ENCODE assay signal across 1 cellular context in the genomic region with DNA sequence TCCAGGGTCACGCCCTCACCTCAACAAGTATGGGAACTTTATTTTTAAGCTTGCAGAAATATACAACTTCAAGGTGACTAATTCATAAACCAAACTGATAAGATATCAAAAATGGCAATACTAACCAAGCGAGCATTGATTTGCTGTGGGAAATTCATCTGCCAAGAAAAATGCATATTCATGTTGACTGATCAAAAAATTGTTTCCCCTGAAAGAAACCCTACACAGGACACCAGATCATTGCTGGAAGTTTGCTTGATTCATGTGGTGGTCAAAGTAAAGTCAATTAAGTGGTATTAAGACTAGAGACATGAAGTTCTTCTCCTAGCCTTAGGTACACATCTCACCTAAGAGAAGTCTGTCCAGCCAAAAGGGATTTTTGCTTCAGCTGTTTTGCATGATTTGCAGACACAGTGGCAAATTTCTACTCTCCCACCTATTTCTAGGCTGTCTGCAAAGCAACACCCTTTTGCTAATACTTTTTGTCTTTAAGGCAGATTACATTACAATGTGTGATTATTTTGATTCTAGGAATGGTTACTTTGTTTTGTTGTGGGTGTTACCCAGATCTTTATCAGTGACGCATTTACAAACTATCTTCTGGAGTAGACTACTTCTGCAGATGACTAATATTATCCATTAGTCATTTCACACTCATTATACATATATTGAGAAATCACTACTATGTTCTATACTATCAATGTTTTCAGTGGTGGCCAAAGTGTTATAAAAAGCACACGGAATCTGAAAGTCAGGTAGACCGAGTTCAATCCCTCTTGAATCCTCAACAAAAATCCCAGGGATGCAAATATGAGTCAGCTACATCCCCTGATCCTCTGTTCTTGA.
TF ChIP-seq lines count a peak whose summit lies in the region.

No MANE protein-coding gene starts in this region.

TF ChIP-seq in GM12878, 131 proteins besides CTCF, POLR2A, EP300 and RAD21 (continued from another document and continues in another):
- TF ChIP-seq NFYA (IDR thresholded peaks at IDR 0.05; ENCODE audit: borderline replicate concordance, low read depth, low read length), result no peak
- TF ChIP-seq TCF12 (IDR thresholded peaks at IDR 0.05; ENCODE audit: low read depth, low read length), result no peak
- no peak for TF ChIP-seq SPI1 (IDR thresholded peaks at IDR 0.05; ENCODE audit: borderline replicate concordance, insufficient read depth, low read depth, low read length)
- TF ChIP-seq, protein P1, sequence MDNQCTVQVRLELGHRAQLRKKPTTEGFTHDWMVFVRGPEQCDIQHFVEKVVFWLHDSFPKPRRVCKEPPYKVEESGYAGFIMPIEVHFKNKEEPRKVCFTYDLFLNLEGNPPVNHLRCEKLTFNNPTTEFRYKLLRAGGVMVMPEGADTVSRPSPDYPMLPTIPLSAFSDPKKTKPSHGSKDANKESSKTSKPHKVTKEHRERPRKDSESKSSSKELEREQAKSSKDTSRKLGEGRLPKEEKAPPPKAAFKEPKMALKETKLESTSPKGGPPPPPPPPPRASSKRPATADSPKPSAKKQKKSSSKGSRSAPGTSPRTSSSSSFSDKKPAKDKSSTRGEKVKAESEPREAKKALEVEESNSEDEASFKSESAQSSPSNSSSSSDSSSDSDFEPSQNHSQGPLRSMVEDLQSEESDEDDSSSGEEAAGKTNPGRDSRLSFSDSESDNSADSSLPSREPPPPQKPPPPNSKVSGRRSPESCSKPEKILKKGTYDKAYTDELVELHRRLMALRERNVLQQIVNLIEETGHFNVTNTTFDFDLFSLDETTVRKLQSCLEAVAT (IDR thresholded peaks at IDR 0.05), result no peak
- peak; percentile 17; the same call in 1 of the 2 replicates for TF ChIP-seq RCOR1 (conservative IDR thresholded peaks at IDR 0.05; ENCODE audit: low read depth, low read length)
- TF ChIP-seq, protein P2, sequence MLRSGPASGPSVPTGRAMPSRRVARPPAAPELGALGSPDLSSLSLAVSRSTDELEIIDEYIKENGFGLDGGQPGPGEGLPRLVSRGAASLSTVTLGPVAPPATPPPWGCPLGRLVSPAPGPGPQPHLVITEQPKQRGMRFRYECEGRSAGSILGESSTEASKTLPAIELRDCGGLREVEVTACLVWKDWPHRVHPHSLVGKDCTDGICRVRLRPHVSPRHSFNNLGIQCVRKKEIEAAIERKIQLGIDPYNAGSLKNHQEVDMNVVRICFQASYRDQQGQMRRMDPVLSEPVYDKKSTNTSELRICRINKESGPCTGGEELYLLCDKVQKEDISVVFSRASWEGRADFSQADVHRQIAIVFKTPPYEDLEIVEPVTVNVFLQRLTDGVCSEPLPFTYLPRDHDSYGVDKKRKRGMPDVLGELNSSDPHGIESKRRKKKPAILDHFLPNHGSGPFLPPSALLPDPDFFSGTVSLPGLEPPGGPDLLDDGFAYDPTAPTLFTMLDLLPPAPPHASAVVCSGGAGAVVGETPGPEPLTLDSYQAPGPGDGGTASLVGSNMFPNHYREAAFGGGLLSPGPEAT (IDR thresholded peaks at IDR 0.05; ENCODE audit: low read depth), result peak; percentile 87; the same call in 1 of the 2 replicates
- TF ChIP-seq ZZZ3 (IDR thresholded peaks at IDR 0.05; ENCODE audit: control insufficient read depth, insufficient read length, low read depth), result no peak
- TF ChIP-seq ESRRA (IDR thresholded peaks at IDR 0.05; ENCODE audit: low read length), result no peak
- no peak for TF ChIP-seq CHD4 (IDR thresholded peaks at IDR 0.05)
- peak; percentile 67; the same call in 1 of the 2 replicates for TF ChIP-seq NBN (IDR thresholded peaks at IDR 0.05)
- TF ChIP-seq, protein P3, sequence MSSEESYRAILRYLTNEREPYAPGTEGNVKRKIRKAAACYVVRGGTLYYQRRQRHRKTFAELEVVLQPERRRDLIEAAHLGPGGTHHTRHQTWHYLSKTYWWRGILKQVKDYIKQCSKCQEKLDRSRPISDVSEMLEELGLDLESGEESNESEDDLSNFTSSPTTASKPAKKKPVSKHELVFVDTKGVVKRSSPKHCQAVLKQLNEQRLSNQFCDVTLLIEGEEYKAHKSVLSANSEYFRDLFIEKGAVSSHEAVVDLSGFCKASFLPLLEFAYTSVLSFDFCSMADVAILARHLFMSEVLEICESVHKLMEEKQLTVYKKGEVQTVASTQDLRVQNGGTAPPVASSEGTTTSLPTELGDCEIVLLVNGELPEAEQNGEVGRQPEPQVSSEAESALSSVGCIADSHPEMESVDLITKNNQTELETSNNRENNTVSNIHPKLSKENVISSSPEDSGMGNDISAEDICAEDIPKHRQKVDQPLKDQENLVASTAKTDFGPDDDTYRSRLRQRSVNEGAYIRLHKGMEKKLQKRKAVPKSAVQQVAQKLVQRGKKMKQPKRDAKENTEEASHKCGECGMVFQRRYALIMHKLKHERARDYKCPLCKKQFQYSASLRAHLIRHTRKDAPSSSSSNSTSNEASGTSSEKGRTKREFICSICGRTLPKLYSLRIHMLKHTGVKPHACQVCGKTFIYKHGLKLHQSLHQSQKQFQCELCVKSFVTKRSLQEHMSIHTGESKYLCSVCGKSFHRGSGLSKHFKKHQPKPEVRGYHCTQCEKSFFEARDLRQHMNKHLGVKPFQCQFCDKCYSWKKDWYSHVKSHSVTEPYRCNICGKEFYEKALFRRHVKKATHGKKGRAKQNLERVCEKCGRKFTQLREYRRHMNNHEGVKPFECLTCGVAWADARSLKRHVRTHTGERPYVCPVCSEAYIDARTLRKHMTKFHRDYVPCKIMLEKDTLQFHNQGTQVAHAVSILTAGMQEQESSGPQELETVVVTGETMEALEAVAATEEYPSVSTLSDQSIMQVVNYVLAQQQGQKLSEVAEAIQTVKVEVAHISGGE (CRISPR knock-in tag; IDR thresholded peaks at IDR 0.05), result no peak
- TF ChIP-seq, protein P4, sequence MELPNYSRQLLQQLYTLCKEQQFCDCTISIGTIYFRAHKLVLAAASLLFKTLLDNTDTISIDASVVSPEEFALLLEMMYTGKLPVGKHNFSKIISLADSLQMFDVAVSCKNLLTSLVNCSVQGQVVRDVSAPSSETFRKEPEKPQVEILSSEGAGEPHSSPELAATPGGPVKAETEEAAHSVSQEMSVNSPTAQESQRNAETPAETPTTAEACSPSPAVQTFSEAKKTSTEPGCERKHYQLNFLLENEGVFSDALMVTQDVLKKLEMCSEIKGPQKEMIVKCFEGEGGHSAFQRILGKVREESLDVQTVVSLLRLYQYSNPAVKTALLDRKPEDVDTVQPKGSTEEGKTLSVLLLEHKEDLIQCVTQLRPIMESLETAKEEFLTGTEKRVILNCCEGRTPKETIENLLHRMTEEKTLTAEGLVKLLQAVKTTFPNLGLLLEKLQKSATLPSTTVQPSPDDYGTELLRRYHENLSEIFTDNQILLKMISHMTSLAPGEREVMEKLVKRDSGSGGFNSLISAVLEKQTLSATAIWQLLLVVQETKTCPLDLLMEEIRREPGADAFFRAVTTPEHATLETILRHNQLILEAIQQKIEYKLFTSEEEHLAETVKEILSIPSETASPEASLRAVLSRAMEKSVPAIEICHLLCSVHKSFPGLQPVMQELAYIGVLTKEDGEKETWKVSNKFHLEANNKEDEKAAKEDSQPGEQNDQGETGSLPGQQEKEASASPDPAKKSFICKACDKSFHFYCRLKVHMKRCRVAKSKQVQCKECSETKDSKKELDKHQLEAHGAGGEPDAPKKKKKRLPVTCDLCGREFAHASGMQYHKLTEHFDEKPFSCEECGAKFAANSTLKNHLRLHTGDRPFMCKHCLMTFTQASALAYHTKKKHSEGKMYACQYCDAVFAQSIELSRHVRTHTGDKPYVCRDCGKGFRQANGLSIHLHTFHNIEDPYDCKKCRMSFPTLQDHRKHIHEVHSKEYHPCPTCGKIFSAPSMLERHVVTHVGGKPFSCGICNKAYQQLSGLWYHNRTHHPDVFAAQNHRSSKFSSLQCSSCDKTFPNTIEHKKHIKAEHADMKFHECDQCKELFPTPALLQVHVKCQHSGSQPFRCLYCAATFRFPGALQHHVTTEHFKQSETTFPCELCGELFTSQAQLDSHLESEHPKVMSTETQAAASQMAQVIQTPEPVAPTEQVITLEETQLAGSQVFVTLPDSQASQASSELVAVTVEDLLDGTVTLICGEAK (IDR thresholded peaks at IDR 0.05; ENCODE audit: borderline replicate concordance), result 0 out of 2 replicates have a peak, but pooled peaks have one; percentile 15
- TF ChIP-seq, protein P5, sequence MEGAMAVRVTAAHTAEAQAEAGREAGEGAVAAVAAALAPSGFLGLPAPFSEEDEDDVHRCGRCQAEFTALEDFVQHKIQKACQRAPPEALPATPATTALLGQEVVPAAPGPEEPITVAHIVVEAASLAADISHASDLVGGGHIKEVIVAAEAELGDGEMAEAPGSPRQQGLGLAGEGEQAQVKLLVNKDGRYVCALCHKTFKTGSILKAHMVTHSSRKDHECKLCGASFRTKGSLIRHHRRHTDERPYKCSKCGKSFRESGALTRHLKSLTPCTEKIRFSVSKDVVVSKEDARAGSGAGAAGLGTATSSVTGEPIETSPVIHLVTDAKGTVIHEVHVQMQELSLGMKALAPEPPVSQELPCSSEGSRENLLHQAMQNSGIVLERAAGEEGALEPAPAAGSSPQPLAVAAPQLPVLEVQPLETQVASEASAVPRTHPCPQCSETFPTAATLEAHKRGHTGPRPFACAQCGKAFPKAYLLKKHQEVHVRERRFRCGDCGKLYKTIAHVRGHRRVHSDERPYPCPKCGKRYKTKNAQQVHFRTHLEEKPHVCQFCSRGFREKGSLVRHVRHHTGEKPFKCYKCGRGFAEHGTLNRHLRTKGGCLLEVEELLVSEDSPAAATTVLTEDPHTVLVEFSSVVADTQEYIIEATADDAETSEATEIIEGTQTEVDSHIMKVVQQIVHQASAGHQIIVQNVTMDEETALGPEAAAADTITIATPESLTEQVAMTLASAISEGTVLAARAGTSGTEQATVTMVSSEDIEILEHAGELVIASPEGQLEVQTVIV (IDR thresholded peaks at IDR 0.05; ENCODE audit: borderline replicate concordance, partially characterized antibody), result no peak
- TF ChIP-seq KLF5 (IDR thresholded peaks at IDR 0.05; ENCODE audit: partially characterized antibody), result peak; percentile 41
- TF ChIP-seq POLR2AphosphoS2 (IDR thresholded peaks at IDR 0.05; ENCODE audit: low read depth, low read length), result no peak
- no peak for TF ChIP-seq SMARCA5 (IDR thresholded peaks at IDR 0.05)
- TF ChIP-seq ZNF384 (IDR thresholded peaks at IDR 0.05; ENCODE audit: borderline replicate concordance, low read depth, low read length), result no peak
- peak; percentile 28 for TF ChIP-seq RELA (IDR thresholded peaks at IDR 0.05; ENCODE audit: borderline replicate concordance, partially characterized antibody)
- no peak for TF ChIP-seq BRCA1 (IDR thresholded peaks at IDR 0.05; ENCODE audit: low read depth, low read length)
- peak; percentile 9; the same call in 1 of the 2 replicates for TF ChIP-seq IRF4 (IDR thresholded peaks at IDR 0.05; ENCODE audit: low read depth, low read length)
- TF ChIP-seq RFX5 (IDR thresholded peaks at IDR 0.05; ENCODE audit: low read depth, low read length), result no peak
- peak; percentile 76; the same call in 2 of the 3 replicates for TF ChIP-seq POU2F2 (IDR thresholded peaks at IDR 0.05; ENCODE audit: borderline replicate concordance, low read depth, low read length)
- no peak for TF ChIP-seq SIX5 (IDR thresholded peaks at IDR 0.05; ENCODE audit: low read depth, low read length, severe bottlenecking)
- no peak; the same call in 1 of the 2 replicates for TF ChIP-seq BCL11A (IDR thresholded peaks at IDR 0.05; ENCODE audit: low read depth, low read length)
- TF ChIP-seq KAT2A (conservative IDR thresholded peaks at IDR 0.05; ENCODE audit: control insufficient read depth, low read depth, low read length), result no peak
- TF ChIP-seq RBBP5 (conservative IDR thresholded peaks at IDR 0.05), result no peak
- TF ChIP-seq SREBF1 (IDR thresholded peaks at IDR 0.05; ENCODE audit: low read length), result no peak
- peak; percentile 86 for TF ChIP-seq IKZF1 (conservative IDR thresholded peaks at IDR 0.05)
- TF ChIP-seq NR2F1 (conservative IDR thresholded peaks at IDR 0.05), result peak; percentile 78
- TF ChIP-seq, protein P6, sequence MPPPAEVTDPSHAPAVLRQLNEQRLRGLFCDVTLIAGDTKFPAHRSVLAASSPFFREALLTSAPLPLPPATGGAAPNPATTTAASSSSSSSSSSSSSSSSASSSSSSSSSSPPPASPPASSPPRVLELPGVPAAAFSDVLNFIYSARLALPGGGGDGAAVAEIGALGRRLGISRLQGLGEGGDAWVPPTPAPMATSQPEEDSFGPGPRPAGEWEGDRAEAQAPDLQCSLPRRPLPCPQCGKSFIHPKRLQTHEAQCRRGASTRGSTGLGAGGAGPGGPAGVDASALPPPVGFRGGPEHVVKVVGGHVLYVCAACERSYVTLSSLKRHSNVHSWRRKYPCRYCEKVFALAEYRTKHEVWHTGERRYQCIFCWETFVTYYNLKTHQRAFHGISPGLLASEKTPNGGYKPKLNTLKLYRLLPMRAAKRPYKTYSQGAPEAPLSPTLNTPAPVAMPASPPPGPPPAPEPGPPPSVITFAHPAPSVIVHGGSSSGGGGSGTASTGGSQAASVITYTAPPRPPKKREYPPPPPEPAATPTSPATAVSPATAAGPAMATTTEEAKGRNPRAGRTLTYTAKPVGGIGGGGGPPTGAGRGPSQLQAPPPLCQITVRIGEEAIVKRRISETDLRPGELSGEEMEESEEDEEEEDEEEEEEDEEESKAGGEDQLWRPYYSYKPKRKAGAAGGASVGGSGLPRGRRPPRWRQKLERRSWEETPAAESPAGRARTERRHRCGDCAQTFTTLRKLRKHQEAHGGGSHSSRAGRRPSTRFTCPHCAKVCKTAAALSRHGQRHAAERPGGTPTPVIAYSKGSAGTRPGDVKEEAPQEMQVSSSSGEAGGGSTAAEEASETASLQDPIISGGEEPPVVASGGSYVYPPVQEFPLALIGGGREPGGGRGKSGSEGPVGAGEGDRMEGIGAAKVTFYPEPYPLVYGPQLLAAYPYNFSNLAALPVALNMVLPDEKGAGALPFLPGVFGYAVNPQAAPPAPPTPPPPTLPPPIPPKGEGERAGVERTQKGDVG (CRISPR knock-in tag; IDR thresholded peaks at IDR 0.05), result no peak
- TF ChIP-seq GATAD2B (conservative IDR thresholded peaks at IDR 0.05; ENCODE audit: low read depth), result peak; percentile 60; the same call in 1 of the 2 replicates
- TF ChIP-seq SMC3 (IDR thresholded peaks at IDR 0.05; ENCODE audit: borderline replicate concordance, low read length), result peak; percentile 2; the same call in 1 of the 2 replicates
- TF ChIP-seq, protein P7, sequence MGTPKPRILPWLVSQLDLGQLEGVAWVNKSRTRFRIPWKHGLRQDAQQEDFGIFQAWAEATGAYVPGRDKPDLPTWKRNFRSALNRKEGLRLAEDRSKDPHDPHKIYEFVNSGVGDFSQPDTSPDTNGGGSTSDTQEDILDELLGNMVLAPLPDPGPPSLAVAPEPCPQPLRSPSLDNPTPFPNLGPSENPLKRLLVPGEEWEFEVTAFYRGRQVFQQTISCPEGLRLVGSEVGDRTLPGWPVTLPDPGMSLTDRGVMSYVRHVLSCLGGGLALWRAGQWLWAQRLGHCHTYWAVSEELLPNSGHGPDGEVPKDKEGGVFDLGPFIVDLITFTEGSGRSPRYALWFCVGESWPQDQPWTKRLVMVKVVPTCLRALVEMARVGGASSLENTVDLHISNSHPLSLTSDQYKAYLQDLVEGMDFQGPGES (IDR thresholded peaks at IDR 0.05), result no peak
- no peak for TF ChIP-seq ZNF274 (IDR thresholded peaks at IDR 0.05; ENCODE audit: insufficient read depth, insufficient read length)
- TF ChIP-seq JUNB (IDR thresholded peaks at IDR 0.05), result peak; percentile 94
- TF ChIP-seq KDM1A (IDR thresholded peaks at IDR 0.05; ENCODE audit: borderline replicate concordance), result no peak
- TF ChIP-seq POLR2AphosphoS5 (IDR thresholded peaks at IDR 0.05; ENCODE audit: low read length), result no peak; the same call in 1 of the 2 replicates
- TF ChIP-seq SUZ12 (IDR thresholded peaks at IDR 0.05; ENCODE audit: unreplicated experiment), result no peak
- 0 out of 2 replicates have a peak, but pooled peaks have one; percentile 33 for TF ChIP-seq TCF3 (IDR thresholded peaks at IDR 0.05; ENCODE audit: borderline replicate concordance, insufficient read depth, low read depth, low read length)
- TF ChIP-seq FOXM1 (IDR thresholded peaks at IDR 0.05; ENCODE audit: low read depth, low read length), result peak; percentile 78; the same call in 1 of the 2 replicates
- no peak for TF ChIP-seq SRF (IDR thresholded peaks at IDR 0.05; ENCODE audit: low read depth in 2 of 2, low read length in 2 of 2)
- peak; percentile 98 for TF ChIP-seq MTA2 (IDR thresholded peaks at IDR 0.05; ENCODE audit: low read depth)
